ENCODE assay signal across 17 cellular contexts in genomic region chr3:140545197-140545596, GRCh38.
"Had no signal": no experiment of that assay in that cellular context is flagged by ENCODE, and none has a peak within 500 bp of the region (broad histone marks: within the 10 kb centered on the region; RNA-seq: fewer than 3 reads in every experiment).

No MANE protein-coding gene starts in this region.

- H3K27me3 ChIP-seq: esophagus squamous epithelium, neural progenitor cell, pancreas, transverse colon had no signal

- H3K9ac ChIP-seq: neural progenitor cell had no signal

- H3K27ac ChIP-seq: epithelial cell of prostate, esophagus squamous epithelium, neural progenitor cell, pancreas, thoracic aorta, transverse colon had no signal

- H3K9me3 ChIP-seq: esophagus squamous epithelium, mucosa of descending colon, pancreas, thoracic aorta, transverse colon had no signal

- H3K4me3 ChIP-seq: esophagus squamous epithelium, mucosa of descending colon, neural progenitor cell, pancreas, thoracic aorta, transverse colon had no signal

- H3K4me1 ChIP-seq: esophagus squamous epithelium, neural progenitor cell, pancreas, transverse colon had no signal

- H3K36me3 ChIP-seq: esophagus squamous epithelium, neural progenitor cell, pancreas, thoracic aorta, transverse colon had no signal

- DNase-seq: effector memory CD8-positive, alpha-beta T cell; esophagus squamous epithelium; foreskin fibroblast; head of caudate nucleus; hippocampal formation; kidney glomerular epithelial cell; mucosa of descending colon; nucleus accumbens; pancreas; right cardiac atrium; stimulated activated CD4-positive, alpha-beta T cell treated with anti-CD3 and anti-CD28 coated beads, Interleukin-4, amount 100 ng/mL, for 1 hour; stimulated activated CD8-positive, alpha-beta memory T cell treated with anti-CD3 and anti-CD28 coated beads, Interleukin-4, amount 100 ng/mL, for 48 hours; stimulated activated naive CD8-positive, alpha-beta T cell treated with anti-CD3 and anti-CD28 coated beads, Interleukin-15, Interleukin-2, amounts not matched to agents 100 U/mL and 50 U/mL, for 24 hours; transverse colon had no signal

- H2AFZ ChIP-seq: neural progenitor cell had no signal

- H3K4me2 ChIP-seq: neural progenitor cell had no signal
